8 cellular contexts compared by ENCODE assay signal in the genomic region with DNA sequence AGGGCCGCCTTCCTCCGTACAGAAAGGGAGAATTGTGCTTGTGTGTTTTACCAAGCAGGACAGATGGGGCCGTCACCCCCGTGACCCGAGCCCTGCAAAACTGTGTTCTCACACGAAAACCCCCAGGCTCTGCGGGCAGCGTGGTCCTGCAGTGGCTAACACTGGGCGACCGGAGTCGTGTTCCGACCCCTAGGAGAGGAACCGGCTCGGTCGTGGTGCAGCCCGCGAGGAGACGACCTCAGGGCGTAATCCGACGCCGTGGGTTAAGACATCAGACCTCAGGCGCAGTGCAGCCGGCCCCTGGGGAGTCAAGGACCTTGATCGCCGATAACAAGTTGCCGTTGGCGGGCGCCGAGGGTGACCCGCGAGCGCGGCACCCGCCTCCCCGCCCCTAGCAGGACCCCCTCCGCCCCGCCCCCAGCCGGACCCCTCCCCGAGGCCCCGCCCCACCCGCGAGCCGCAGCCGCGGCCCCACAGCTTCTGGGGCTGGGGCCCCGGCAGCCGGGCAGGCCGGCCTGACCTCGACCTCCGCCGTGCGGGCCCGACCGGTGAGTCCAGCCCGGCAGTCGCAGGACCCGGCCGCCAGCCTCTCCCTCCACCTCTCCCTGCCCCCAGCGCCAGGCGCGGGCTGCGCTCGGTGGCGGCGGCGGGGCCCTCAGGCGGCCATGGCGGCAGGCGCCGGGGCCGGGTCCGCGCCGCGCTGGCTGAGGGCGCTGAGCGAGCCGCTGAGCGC. TPM values are rescaled to one million over a fixed set of nuclear protein-coding genes. Genes with fewer than 3 reads are reported as not detected.
DNase-seq lines count a peak whose midpoint lies in the region; ATAC-seq and TF ChIP-seq lines count a peak whose summit lies in the region.

TSS of gene CHPT1 (plus strand) at position 444 of the 733 bp plus-strand sequence. CDS start at position 666, 222 bp downstream.

- H3K4me3 ChIP-seq in testis: peak within 1 kb of the TSS; percentile 85 to 91

- peaks cover 12% of the 10 kb centered on the region for H3K4me1 ChIP-seq in testis

- H3K27ac ChIP-seq in RWPE1 (peak within 1 kb of the TSS; percentile 77), testis (peak within 1 kb of the TSS; percentile 91 to 94)

- POLR2A ChIA-PET in RWPE1 (lab: Yijun Ruan, JAX; ENCODE audit: low non-redundant PET): no interaction called here

- no peaks in the 10 kb centered on the region for H3K36me3 ChIP-seq in testis (ENCODE audit: low read depth, missing control alignments)

- ATAC-seq in GM21360 (IDR thresholded peaks at IDR 0.05; ENCODE audit: unreplicated experiment): peak; percentile 53

- TF ChIP-seq POLR2A in testis (IDR thresholded peaks at IDR 0.05): no peak

- WGBS in testis, 2 donors: 0% methylated on average over 17 to 53 of the region's 80 CpGs

- no peak for TF ChIP-seq CTCF in RWPE1 (conservative IDR thresholded peaks at IDR 0.05; ENCODE audit: low read depth)
- TF ChIP-seq CTCF in testis (IDR thresholded peaks at IDR 0.05): no peak

- CTCF ChIA-PET in RWPE1 (lab: Yijun Ruan, JAX): no interaction called here

- no peaks in the 10 kb centered on the region for H3K9me3 ChIP-seq in testis

- H3K27me3 ChIP-seq in testis: no peaks in the 10 kb centered on the region

- DNase-seq in DMS 273 (lab: John Stamatoyannopoulos, UW; ENCODE audit: unreplicated experiment): peak; percentile 74
- peak in 75 of 76 experiments; percentile 17 to 89 (median 79) for DNase-seq in HUDEP-2 (lab: John Stamatoyannopoulos, UW; ENCODE audit: unreplicated experiment in 76 of 76)
- DNase-seq in RWPE1 (ENCODE audit: low spot score): peak; percentile 43
- peak; percentile 41 for DNase-seq in activated effector memory CD4-positive, alpha-beta T cell treated with Interleukin-2 at 50 U/mL for 16 hours
- DNase-seq in foreskin melanocyte: peak; percentile 62
- DNase-seq in nucleus accumbens (lab: John Stamatoyannopoulos, UW): peak in 50 of 56 donors; percentile 22 to 80 (median 56)
- DNase-seq in testis: peak; percentile 84

- intact Hi-C loops in testis (cut with DNase I; ENCODE audit: low total_unique reads): no loop called here

RNA-seq across cellular contexts. Expression of gene CHPT1, which starts in this region (rescaled TPM):
- total RNA-seq in testis: 100 to 1,000 TPM; 154 to 267 TPM
- 150 TPM for polyA plus RNA-seq in testis (ENCODE audit: insufficient read depth, low read depth, low replicate concordance)

Comparison
In these comparisons a context has a peak if more than half of its experiments do, and no peak if none do; other contexts are left out.
1. Peak in every context shown above with its lines: DNase-seq, ATAC-seq, H3K4me3 ChIP-seq and H3K27ac ChIP-seq.